8 cellular contexts compared by ENCODE assay signal in the genomic region with DNA sequence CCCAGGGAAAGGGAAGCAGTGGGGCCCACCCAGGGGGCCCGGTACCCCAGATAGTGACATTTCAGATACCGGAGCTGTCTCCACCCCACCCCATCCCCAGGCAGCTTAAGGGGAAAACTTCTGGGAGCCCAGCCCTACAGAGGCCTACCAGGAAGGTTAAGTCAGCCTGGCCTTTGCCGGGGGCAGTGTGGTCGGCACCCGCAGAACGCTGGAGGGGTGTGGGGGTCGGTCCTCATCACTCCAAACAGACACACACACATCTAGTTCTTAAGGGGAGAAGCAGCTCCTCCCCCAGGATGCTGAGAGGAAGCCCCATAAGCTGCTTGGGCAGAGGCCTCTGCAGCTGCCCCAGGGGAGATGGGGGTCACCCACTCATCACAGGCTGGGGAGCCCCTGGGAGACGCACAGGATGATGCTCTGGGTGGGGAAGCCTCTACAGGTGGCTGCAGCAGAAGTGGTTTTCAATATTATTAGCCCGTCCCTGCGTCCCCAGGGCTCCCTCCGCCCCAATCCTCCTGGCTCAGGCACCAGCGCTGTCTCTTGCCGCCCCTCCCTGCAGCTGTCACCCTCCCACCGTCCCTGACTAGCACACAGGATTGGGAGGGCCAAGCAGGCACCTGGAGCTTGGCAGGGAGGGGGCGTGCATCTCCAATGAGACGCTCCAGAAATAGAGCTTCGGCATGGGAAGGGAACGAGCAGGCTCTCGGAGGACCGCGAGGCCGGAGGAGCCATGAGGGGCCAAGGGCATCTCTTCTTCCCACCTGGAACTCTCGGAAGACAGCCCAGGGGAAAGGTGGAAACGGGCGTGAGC. TPM values are rescaled to one million over a fixed set of nuclear protein-coding genes. Genes with fewer than 3 reads are reported as not detected.
A peak's percentile ranks its signal among the peaks of the same experiment; 100 is the strongest.
DNase-seq lines count a peak whose midpoint lies in the region; ATAC-seq and TF ChIP-seq lines count a peak whose summit lies in the region.

No MANE protein-coding gene starts in this region.

- H3K36me3 Mint-ChIP-seq in T-cell, result no peaks in the 10 kb centered on the region
- H3K36me3 Mint-ChIP-seq in neural crest cell (ENCODE audit: low read depth), result no peaks in the 10 kb centered on the region

- no peaks in the 10 kb centered on the region for H3K27me3 ChIP-seq in right cardiac atrium (ENCODE audit: control insufficient read depth, insufficient read depth)

- H3K9me3 ChIP-seq in right cardiac atrium (ENCODE audit: control insufficient read depth, low read length), result no peaks in the 10 kb centered on the region

- no peak overlapping the region for H3K27ac Mint-ChIP-seq in T-cell
- H3K27ac Mint-ChIP-seq in neural crest cell (ENCODE audit: unreplicated experiment), result no peak overlapping the region

- TF ChIP-seq CTCF in neural crest cell (conservative IDR thresholded peaks at IDR 0.05), result no peak

- peak in 1 of 34 experiments; percentile 39 for DNase-seq in T-cell
- DNase-seq in neural crest cell (ENCODE audit: low read depth, low spot score), result no peak
- no peak for DNase-seq in RKO (ENCODE audit: low spot score)
- DNase-seq in right cardiac atrium, result no peak
- DNase-seq in erythroblast (lab: John Stamatoyannopoulos, UW), result no peak

- ATAC-seq in GM18520 (IDR thresholded peaks at IDR 0.05; ENCODE audit: unreplicated experiment) (peak; percentile 26), HG02970 (IDR thresholded peaks at IDR 0.05; ENCODE audit: low FRiP score, unreplicated experiment) (peak; percentile 38), T-cell (replicated peaks in 1 of 4) (no peak), HG03521 (IDR thresholded peaks at IDR 0.05; ENCODE audit: unreplicated experiment) (no peak), right cardiac atrium (no peak)

- no peak overlapping the region for H3K4me3 ChIP-seq in right cardiac atrium (ENCODE audit: low read length)

- no peak overlapping the region for H3K27ac ChIP-seq in right cardiac atrium (ENCODE audit: low read length)

- H3K4me1 Mint-ChIP-seq in T-cell (peaks cover 0 to 24% (median 17%) of the 10 kb centered on the region in 3 donors), neural crest cell (peaks cover 23% of the 10 kb centered on the region)

- intact Hi-C loops in right cardiac atrium (cut with DNase I), result loop anchor here in 1 of 4 donors (10.0 kb wide), 1 partner anchor 56 kb away; no protein-coding TSS in a partner anchor

- peaks cover 3% of the 10 kb centered on the region for H3K4me1 ChIP-seq in right cardiac atrium (ENCODE audit: control insufficient read depth, insufficient read depth, low read length)

- peak overlapping the region in 2 of 3 donors; percentile 17 to 68 for H3K4me3 Mint-ChIP-seq in T-cell
- H3K4me3 Mint-ChIP-seq in neural crest cell, result peak overlapping the region; percentile 84

- CTCF ChIA-PET in T-cell (lab: Charles Lee), result interaction anchor here in 1 of 2 donors (0.7 kb wide), 1 partner anchor 10 kb away, joined by 3 read pairs; no protein-coding TSS in a partner anchor

- no peak for TF ChIP-seq POLR2A in erythroblast (IDR thresholded peaks at IDR 0.05; ENCODE audit: low read length)

- POLR2A ChIA-PET in T-cell (lab: Charles Lee), result no interaction called here

- 68% methylated on average over 25 of the region's 25 CpGs for WGBS in right cardiac atrium

- H3K27me3 Mint-ChIP-seq in T-cell (no peaks in the 10 kb centered on the region), neural crest cell (ENCODE audit: low read depth) (peaks cover 18% of the 10 kb centered on the region)

- H3K9me3 Mint-ChIP-seq in T-cell, result no peaks in the 10 kb centered on the region
- no peaks in the 10 kb centered on the region for H3K9me3 Mint-ChIP-seq in neural crest cell

RNA-seq across cellular contexts. Expression of a gene that starts 1.4 kb away (rescaled TPM):
- 100 to 1,000 TPM in 4 of 5 donors, 10 to 100 TPM in 1; 89.4 to 165 (median 125) TPM for total RNA-seq in T-cell
- total RNA-seq in neural crest cell, result 57.4 and 59.7 TPM in 2 replicates
- 100 to 1,000 TPM; 130 to 164 (median 154) TPM for total RNA-seq in right cardiac atrium
- 77.4 TPM for polyA plus RNA-seq in right cardiac atrium

Comparison
In these comparisons a context has a peak if more than half of its experiments do, and no peak if none do; other contexts are left out.
1. ATAC-seq: peak in GM18520 (single experiment) and HG02970 (single experiment); none in T-cell (0 of 4), HG03521 (single experiment) and right cardiac atrium (0 of 2).